In the genomic region with DNA sequence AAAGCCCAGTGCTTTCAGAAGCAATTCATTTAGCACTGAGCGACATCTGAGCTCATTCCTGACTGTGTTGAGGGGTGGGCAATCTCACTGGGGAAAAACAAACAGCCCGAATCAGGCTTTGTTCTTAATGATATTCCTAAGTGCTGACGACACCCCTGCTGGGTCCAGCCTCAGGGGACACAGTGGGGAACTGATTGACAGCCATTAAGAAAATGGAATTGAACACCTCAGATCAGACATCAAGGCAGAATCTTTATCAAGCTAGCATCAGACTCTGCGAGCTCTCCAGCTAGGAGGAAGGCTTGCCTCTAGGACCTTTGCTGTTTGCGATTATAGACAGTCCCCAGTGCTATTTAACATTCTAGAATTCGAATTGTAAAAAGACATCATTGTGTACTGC, we compare ENCODE assay signal across 1 cellular context.
TF ChIP-seq lines count a peak whose summit lies in the region.

No MANE protein-coding gene starts in this region.

TF ChIP-seq in HEK293, 187 proteins besides CTCF, POLR2A, EP300 and RAD21 (continued from another document and continues in another):
- TF ChIP-seq, protein P1, sequence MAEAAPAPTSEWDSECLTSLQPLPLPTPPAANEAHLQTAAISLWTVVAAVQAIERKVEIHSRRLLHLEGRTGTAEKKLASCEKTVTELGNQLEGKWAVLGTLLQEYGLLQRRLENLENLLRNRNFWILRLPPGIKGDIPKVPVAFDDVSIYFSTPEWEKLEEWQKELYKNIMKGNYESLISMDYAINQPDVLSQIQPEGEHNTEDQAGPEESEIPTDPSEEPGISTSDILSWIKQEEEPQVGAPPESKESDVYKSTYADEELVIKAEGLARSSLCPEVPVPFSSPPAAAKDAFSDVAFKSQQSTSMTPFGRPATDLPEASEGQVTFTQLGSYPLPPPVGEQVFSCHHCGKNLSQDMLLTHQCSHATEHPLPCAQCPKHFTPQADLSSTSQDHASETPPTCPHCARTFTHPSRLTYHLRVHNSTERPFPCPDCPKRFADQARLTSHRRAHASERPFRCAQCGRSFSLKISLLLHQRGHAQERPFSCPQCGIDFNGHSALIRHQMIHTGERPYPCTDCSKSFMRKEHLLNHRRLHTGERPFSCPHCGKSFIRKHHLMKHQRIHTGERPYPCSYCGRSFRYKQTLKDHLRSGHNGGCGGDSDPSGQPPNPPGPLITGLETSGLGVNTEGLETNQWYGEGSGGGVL (tag by site-specific recombination; IDR thresholded peaks at IDR 0.05), result no peak
- no peak for TF ChIP-seq ZNF214 (tag by site-specific recombination; IDR thresholded peaks at IDR 0.05; ENCODE audit: borderline replicate concordance)
- no peak; the same call in 1 of the 2 replicates for TF ChIP-seq ZNF2 (tag by site-specific recombination; IDR thresholded peaks at IDR 0.05)
- no peak for TF ChIP-seq ZNF394 (tag by site-specific recombination; IDR thresholded peaks at IDR 0.05; ENCODE audit: borderline replicate concordance)
- no peak for TF ChIP-seq ZNF138 (tag by site-specific recombination; IDR thresholded peaks at IDR 0.05; ENCODE audit: borderline replicate concordance)
- no peak for TF ChIP-seq KLF8 (tag by site-specific recombination; IDR thresholded peaks at IDR 0.05)
- TF ChIP-seq, protein P2, sequence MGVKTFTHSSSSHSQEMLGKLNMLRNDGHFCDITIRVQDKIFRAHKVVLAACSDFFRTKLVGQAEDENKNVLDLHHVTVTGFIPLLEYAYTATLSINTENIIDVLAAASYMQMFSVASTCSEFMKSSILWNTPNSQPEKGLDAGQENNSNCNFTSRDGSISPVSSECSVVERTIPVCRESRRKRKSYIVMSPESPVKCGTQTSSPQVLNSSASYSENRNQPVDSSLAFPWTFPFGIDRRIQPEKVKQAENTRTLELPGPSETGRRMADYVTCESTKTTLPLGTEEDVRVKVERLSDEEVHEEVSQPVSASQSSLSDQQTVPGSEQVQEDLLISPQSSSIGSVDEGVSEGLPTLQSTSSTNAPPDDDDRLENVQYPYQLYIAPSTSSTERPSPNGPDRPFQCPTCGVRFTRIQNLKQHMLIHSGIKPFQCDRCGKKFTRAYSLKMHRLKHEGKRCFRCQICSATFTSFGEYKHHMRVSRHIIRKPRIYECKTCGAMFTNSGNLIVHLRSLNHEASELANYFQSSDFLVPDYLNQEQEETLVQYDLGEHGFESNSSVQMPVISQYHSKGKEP (tag by site-specific recombination; IDR thresholded peaks at IDR 0.05), result peak; percentile 39; the same call in 1 of the 2 replicates
- peak; percentile 63; the same call in 1 of the 2 replicates for TF ChIP-seq KLF10 (tag by site-specific recombination; IDR thresholded peaks at IDR 0.05)
- no peak for TF ChIP-seq HOXA7 (CRISPR knock-in tag; IDR thresholded peaks at IDR 0.05; ENCODE audit: borderline replicate concordance)
- no peak for TF ChIP-seq ZNF19 (tag by site-specific recombination; IDR thresholded peaks at IDR 0.05; ENCODE audit: low read depth)
- TF ChIP-seq ZNF777 (tag by site-specific recombination; IDR thresholded peaks at IDR 0.05; ENCODE audit: borderline replicate concordance), result no peak
- TF ChIP-seq, protein P3, sequence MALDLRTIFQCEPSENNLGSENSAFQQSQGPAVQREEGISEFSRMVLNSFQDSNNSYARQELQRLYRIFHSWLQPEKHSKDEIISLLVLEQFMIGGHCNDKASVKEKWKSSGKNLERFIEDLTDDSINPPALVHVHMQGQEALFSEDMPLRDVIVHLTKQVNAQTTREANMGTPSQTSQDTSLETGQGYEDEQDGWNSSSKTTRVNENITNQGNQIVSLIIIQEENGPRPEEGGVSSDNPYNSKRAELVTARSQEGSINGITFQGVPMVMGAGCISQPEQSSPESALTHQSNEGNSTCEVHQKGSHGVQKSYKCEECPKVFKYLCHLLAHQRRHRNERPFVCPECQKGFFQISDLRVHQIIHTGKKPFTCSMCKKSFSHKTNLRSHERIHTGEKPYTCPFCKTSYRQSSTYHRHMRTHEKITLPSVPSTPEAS (tag by site-specific recombination; IDR thresholded peaks at IDR 0.05), result no peak
- TF ChIP-seq ZNF585B (tag by site-specific recombination; IDR thresholded peaks at IDR 0.05), result no peak
- no peak for TF ChIP-seq ZNF530 (tag by site-specific recombination; IDR thresholded peaks at IDR 0.05; ENCODE audit: low read depth)
- TF ChIP-seq ZEB2 (tag by site-specific recombination; IDR thresholded peaks at IDR 0.05), result peak; percentile 63; the same call in 1 of the 2 replicates
- TF ChIP-seq ZNF266 (tag by site-specific recombination; IDR thresholded peaks at IDR 0.05; ENCODE audit: low read depth), result no peak
- TF ChIP-seq IKZF3 (tag by site-specific recombination; IDR thresholded peaks at IDR 0.05), result peak; percentile 93
- no peak for TF ChIP-seq HOXD13 (CRISPR knock-in tag; IDR thresholded peaks at IDR 0.05; ENCODE audit: borderline replicate concordance)
- no peak for TF ChIP-seq ZNF354C (tag by site-specific recombination; IDR thresholded peaks at IDR 0.05; ENCODE audit: borderline replicate concordance, low read depth)
- TF ChIP-seq, protein P4, sequence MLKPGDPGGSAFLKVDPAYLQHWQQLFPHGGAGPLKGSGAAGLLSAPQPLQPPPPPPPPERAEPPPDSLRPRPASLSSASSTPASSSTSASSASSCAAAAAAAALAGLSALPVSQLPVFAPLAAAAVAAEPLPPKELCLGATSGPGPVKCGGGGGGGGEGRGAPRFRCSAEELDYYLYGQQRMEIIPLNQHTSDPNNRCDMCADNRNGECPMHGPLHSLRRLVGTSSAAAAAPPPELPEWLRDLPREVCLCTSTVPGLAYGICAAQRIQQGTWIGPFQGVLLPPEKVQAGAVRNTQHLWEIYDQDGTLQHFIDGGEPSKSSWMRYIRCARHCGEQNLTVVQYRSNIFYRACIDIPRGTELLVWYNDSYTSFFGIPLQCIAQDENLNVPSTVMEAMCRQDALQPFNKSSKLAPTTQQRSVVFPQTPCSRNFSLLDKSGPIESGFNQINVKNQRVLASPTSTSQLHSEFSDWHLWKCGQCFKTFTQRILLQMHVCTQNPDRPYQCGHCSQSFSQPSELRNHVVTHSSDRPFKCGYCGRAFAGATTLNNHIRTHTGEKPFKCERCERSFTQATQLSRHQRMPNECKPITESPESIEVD (tag by site-specific recombination; IDR thresholded peaks at IDR 0.05), result peak; percentile 62
- TF ChIP-seq TRIM28 (IDR thresholded peaks at IDR 0.05; ENCODE audit: borderline replicate concordance, low read length), result peak; percentile 88
- TF ChIP-seq ZNF121 (tag by site-specific recombination; IDR thresholded peaks at IDR 0.05), result no peak; the same call in 1 of the 2 replicates
- peak; percentile 23; the same call in 1 of the 2 replicates for TF ChIP-seq ZNF596 (tag by site-specific recombination; IDR thresholded peaks at IDR 0.05)
- TF ChIP-seq, protein P5, sequence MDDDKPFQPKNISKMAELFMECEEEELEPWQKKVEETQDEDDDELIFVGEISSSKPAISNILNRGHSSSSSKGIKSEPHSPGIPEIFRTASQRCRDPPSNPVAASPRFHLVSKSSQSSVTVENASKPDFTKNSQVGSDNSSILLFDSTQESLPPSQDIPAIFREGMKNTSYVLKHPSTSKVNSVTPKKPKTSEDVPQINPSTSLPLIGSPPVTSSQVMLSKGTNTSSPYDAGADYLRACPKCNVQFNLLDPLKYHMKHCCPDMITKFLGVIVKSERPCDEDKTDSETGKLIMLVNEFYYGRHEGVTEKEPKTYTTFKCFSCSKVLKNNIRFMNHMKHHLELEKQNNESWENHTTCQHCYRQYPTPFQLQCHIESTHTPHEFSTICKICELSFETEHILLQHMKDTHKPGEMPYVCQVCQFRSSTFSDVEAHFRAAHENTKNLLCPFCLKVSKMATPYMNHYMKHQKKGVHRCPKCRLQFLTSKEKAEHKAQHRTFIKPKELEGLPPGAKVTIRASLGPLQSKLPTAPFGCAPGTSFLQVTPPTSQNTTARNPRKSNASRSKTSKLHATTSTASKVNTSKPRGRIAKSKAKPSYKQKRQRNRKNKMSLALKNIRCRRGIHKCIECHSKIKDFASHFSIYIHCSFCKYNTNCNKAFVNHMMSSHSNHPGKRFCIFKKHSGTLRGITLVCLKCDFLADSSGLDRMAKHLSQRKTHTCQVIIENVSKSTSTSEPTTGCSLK (tag by site-specific recombination; IDR thresholded peaks at IDR 0.05), result no peak
- TF ChIP-seq GLI4 (tag by site-specific recombination; IDR thresholded peaks at IDR 0.05), result no peak
- no peak for TF ChIP-seq SCRT2 (tag by site-specific recombination; IDR thresholded peaks at IDR 0.05)
- no peak for TF ChIP-seq SALL2 (tag by site-specific recombination; IDR thresholded peaks at IDR 0.05; ENCODE audit: borderline replicate concordance)
- no peak for TF ChIP-seq ZNF600 (tag by site-specific recombination; IDR thresholded peaks at IDR 0.05)
- TF ChIP-seq, protein P6, sequence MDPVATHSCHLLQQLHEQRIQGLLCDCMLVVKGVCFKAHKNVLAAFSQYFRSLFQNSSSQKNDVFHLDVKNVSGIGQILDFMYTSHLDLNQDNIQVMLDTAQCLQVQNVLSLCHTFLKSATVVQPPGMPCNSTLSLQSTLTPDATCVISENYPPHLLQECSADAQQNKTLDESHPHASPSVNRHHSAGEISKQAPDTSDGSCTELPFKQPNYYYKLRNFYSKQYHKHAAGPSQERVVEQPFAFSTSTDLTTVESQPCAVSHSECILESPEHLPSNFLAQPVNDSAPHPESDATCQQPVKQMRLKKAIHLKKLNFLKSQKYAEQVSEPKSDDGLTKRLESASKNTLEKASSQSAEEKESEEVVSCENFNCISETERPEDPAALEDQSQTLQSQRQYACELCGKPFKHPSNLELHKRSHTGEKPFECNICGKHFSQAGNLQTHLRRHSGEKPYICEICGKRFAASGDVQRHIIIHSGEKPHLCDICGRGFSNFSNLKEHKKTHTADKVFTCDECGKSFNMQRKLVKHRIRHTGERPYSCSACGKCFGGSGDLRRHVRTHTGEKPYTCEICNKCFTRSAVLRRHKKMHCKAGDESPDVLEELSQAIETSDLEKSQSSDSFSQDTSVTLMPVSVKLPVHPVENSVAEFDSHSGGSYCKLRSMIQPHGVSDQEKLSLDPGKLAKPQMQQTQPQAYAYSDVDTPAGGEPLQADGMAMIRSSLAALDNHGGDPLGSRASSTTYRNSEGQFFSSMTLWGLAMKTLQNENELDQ (tag by site-specific recombination; IDR thresholded peaks at IDR 0.05; ENCODE audit: low read depth), result no peak
- TF ChIP-seq, protein P7, sequence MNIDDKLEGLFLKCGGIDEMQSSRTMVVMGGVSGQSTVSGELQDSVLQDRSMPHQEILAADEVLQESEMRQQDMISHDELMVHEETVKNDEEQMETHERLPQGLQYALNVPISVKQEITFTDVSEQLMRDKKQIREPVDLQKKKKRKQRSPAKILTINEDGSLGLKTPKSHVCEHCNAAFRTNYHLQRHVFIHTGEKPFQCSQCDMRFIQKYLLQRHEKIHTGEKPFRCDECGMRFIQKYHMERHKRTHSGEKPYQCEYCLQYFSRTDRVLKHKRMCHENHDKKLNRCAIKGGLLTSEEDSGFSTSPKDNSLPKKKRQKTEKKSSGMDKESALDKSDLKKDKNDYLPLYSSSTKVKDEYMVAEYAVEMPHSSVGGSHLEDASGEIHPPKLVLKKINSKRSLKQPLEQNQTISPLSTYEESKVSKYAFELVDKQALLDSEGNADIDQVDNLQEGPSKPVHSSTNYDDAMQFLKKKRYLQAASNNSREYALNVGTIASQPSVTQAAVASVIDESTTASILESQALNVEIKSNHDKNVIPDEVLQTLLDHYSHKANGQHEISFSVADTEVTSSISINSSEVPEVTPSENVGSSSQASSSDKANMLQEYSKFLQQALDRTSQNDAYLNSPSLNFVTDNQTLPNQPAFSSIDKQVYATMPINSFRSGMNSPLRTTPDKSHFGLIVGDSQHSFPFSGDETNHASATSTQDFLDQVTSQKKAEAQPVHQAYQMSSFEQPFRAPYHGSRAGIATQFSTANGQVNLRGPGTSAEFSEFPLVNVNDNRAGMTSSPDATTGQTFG (tag by site-specific recombination; IDR thresholded peaks at IDR 0.05; ENCODE audit: borderline replicate concordance), result no peak
- no peak for TF ChIP-seq ZNF623 (tag by site-specific recombination; IDR thresholded peaks at IDR 0.05)
- TF ChIP-seq ZNF366 (tag by site-specific recombination; conservative IDR thresholded peaks at IDR 0.05), result no peak; the same call in 1 of the 2 replicates
- no peak for TF ChIP-seq ZNF10 (tag by site-specific recombination; IDR thresholded peaks at IDR 0.05)
- no peak for TF ChIP-seq SP3 (tag by site-specific recombination; IDR thresholded peaks at IDR 0.05)
- TF ChIP-seq YY2 (tag by site-specific recombination; IDR thresholded peaks at IDR 0.05), result no peak
- TF ChIP-seq, protein P8, sequence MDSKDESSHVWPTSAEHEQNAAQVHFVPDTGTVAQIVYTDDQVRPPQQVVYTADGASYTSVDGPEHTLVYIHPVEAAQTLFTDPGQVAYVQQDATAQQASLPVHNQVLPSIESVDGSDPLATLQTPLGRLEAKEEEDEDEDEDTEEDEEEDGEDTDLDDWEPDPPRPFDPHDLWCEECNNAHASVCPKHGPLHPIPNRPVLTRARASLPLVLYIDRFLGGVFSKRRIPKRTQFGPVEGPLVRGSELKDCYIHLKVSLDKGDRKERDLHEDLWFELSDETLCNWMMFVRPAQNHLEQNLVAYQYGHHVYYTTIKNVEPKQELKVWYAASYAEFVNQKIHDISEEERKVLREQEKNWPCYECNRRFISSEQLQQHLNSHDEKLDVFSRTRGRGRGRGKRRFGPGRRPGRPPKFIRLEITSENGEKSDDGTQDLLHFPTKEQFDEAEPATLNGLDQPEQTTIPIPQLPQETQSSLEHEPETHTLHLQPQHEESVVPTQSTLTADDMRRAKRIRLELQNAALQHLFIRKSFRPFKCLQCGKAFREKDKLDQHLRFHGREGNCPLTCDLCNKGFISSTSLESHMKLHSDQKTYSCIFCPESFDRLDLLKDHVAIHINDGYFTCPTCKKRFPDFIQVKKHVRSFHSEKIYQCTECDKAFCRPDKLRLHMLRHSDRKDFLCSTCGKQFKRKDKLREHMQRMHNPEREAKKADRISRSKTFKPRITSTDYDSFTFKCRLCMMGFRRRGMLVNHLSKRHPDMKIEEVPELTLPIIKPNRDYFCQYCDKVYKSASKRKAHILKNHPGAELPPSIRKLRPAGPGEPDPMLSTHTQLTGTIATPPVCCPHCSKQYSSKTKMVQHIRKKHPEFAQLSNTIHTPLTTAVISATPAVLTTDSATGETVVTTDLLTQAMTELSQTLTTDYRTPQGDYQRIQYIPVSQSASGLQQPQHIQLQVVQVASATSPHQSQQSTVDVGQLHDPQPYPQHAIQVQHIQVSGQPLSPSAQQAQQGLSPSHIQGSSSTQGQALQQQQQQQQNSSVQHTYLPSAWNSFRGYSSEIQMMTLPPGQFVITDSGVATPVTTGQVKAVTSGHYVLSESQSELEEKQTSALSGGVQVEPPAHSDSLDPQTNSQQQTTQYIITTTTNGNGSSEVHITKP (tag by site-specific recombination; IDR thresholded peaks at IDR 0.05), result no peak
- TF ChIP-seq ZNF155 (tag by site-specific recombination; IDR thresholded peaks at IDR 0.05), result no peak
- TF ChIP-seq ZNF560 (tag by site-specific recombination; IDR thresholded peaks at IDR 0.05; ENCODE audit: borderline replicate concordance), result no peak
- TF ChIP-seq SP2 (tag by site-specific recombination; IDR thresholded peaks at IDR 0.05), result no peak
- TF ChIP-seq GLIS2 (tag by site-specific recombination; IDR thresholded peaks at IDR 0.05), result no peak
- peak; percentile 70; the same call in 1 of the 2 replicates for TF ChIP-seq YY1 (tag by site-specific recombination; IDR thresholded peaks at IDR 0.05)
- peak; percentile 65 for TF ChIP-seq SP7 (tag by site-specific recombination; IDR thresholded peaks at IDR 0.05)
- no peak for TF ChIP-seq ZNF768 (tag by site-specific recombination; IDR thresholded peaks at IDR 0.05)
